Comparison of ENCODE assay signal across 3 cellular contexts in genomic region chr11:106353031-106353430, GRCh38.
"Had no signal": no experiment of that assay in that cellular context is flagged by ENCODE, and none has a peak within 500 bp of the region (broad histone marks: within the 10 kb centered on the region; RNA-seq: fewer than 3 reads in every experiment).

No MANE protein-coding gene starts in this region.

- DNase-seq: GDM1, GF-D8 had no signal

- H3K4me3 ChIP-seq: GM12878 had no signal

- ATAC-seq: GM12878 had no signal
